In genomic region chr7:140403878-140404564, GRCh38 we compare ENCODE assay signal across 9 cellular contexts. TPM values are rescaled to one million over a fixed set of nuclear protein-coding genes. Genes with fewer than 3 reads are reported as not detected.
DNase-seq lines count a peak whose midpoint lies in the region; ATAC-seq and TF ChIP-seq lines count a peak whose summit lies in the region.
"Had no signal": no experiment of that assay in that cellular context is flagged by ENCODE, and none has a peak within 500 bp of the region (broad histone marks: within the 10 kb centered on the region; RNA-seq: fewer than 3 reads in every experiment).

Gene RAB19, plus strand, starts transcription at chr7:140404058. Its CDS starts 3,589 bp downstream, at chr7:140407647.

- H3K4me1 Mint-ChIP-seq in CD8-positive, alpha-beta T cell (ENCODE audit: low read depth): peaks cover 23% of the 10 kb centered on the region
- H3K4me1 Mint-ChIP-seq in osteocyte (ENCODE audit: unreplicated experiment): peaks cover 19% of the 10 kb centered on the region

- H3K27ac ChIP-seq in CD8-positive, alpha-beta T cell (ENCODE audit: low read depth, low read length): peak within 1 kb of the TSS; percentile 63
- H3K27ac ChIP-seq in MM.1S (ENCODE audit: low read length) (no peak within 1 kb of the TSS), SJCRH30 (no peak within 1 kb of the TSS)

- H3K36me3 ChIP-seq in CD8-positive, alpha-beta T cell (ENCODE audit: insufficient read depth, low read length): no peaks in the 10 kb centered on the region
- H3K36me3 ChIP-seq in MM.1S (replicated peaks; ENCODE audit: insufficient read depth, low read length): no peaks in the 10 kb centered on the region
- H3K36me3 ChIP-seq in SJCRH30: no peaks in the 10 kb centered on the region

- peak within 1 kb of the TSS; percentile 97 for H3K4me3 Mint-ChIP-seq in CD8-positive, alpha-beta T cell
- H3K4me3 Mint-ChIP-seq in osteocyte (ENCODE audit: unreplicated experiment): peak within 1 kb of the TSS; percentile 47

- POLR2A ChIA-PET in CD8-positive, alpha-beta T cell (lab: Charles Lee): interaction anchor here (0.6 to 1.6 kb wide), 3 partner anchors 27 to 227 kb away, joined by 3 to 4 read pairs (median 4); partner anchors contain the start of gene KDM7A

- CTCF ChIA-PET in CD8-positive, alpha-beta T cell (lab: Charles Lee): no interaction called here

- H3K4me1 ChIP-seq in CD8-positive, alpha-beta T cell (ENCODE audit: insufficient read depth, low read length): peaks cover 7% of the 10 kb centered on the region
- H3K4me1 ChIP-seq in MM.1S (ENCODE audit: low read length): no peaks in the 10 kb centered on the region
- H3K4me1 ChIP-seq in SJCRH30: 0 out of 2 replicates have a peak, but pooled peaks cover 2% of the 10 kb centered on the region

- no peaks in the 10 kb centered on the region for H3K9me3 Mint-ChIP-seq in CD8-positive, alpha-beta T cell
- no peaks in the 10 kb centered on the region for H3K9me3 Mint-ChIP-seq in osteocyte (ENCODE audit: unreplicated experiment)

- no peaks in the 10 kb centered on the region for H3K9me3 ChIP-seq in CD8-positive, alpha-beta T cell (ENCODE audit: low read length)
- H3K9me3 ChIP-seq in MM.1S (replicated peaks; ENCODE audit: insufficient read depth, low read length) (no peaks in the 10 kb centered on the region), SJCRH30 (replicated peaks) (no peaks in the 10 kb centered on the region)

- H3K27me3 ChIP-seq in CD8-positive, alpha-beta T cell (ENCODE audit: insufficient read depth, low read length): no peaks in the 10 kb centered on the region
- H3K27me3 ChIP-seq in MM.1S (replicated peaks; ENCODE audit: insufficient read depth, low read length) (peaks cover 35% of the 10 kb centered on the region), SJCRH30 (no peaks in the 10 kb centered on the region; the same call in 1 of the 2 replicates)

- TF ChIP-seq CTCF in CD8-positive, alpha-beta T cell (IDR thresholded peaks at IDR 0.05): no peak
- no peak for TF ChIP-seq CTCF in MM.1S (IDR thresholded peaks at IDR 0.05; ENCODE audit: low read length)
- TF ChIP-seq CTCF in epithelial cell of esophagus (IDR thresholded peaks at IDR 0.05; ENCODE audit: insufficient read depth, low read depth, low read length, missing control alignments): no peak
- no peak for TF ChIP-seq CTCF in osteocyte (IDR thresholded peaks at IDR 0.05)

- H3K36me3 Mint-ChIP-seq in CD8-positive, alpha-beta T cell: peaks cover 22% of the 10 kb centered on the region
- no peaks in the 10 kb centered on the region for H3K36me3 Mint-ChIP-seq in osteocyte (ENCODE audit: unreplicated experiment)

- no peaks in the 10 kb centered on the region for H3K27me3 Mint-ChIP-seq in CD8-positive, alpha-beta T cell (ENCODE audit: low read depth)
- H3K27me3 Mint-ChIP-seq in osteocyte (ENCODE audit: unreplicated experiment): peaks cover 19% of the 10 kb centered on the region

- peak within 1 kb of the TSS; percentile 53 for H3K4me2 ChIP-seq in MM.1S (ENCODE audit: low read depth, low read length)

- H2AFZ ChIP-seq in MM.1S (ENCODE audit: low read length): 0 out of 2 replicates have a peak within 1 kb of the TSS, but pooled peaks have one; percentile 5

- intact Hi-C loops in CD8-positive, alpha-beta T cell (cut with DNase I, micrococcal nuclease): loop anchor here (2.0 to 5.0 kb wide), 2 partner anchors 73 to 75 kb away; partner anchors contain the start of gene MKRN1 (in 2 of the 2)

- no peaks in the 10 kb centered on the region for H3F3A ChIP-seq in MM.1S (ENCODE audit: insufficient read depth, low read length)

- ATAC-seq in CD8-positive, alpha-beta T cell: peak; percentile 88

- no peaks in the 10 kb centered on the region for H4K20me1 ChIP-seq in MM.1S (ENCODE audit: insufficient read depth, low read length)

- H3K9me2 ChIP-seq in MM.1S (replicated peaks; ENCODE audit: insufficient read depth, low read length): no peaks in the 10 kb centered on the region

- H3K27ac Mint-ChIP-seq in CD8-positive, alpha-beta T cell: peak within 1 kb of the TSS; percentile 98
- no peak within 1 kb of the TSS for H3K27ac Mint-ChIP-seq in osteocyte (ENCODE audit: unreplicated experiment)

- H3K9ac ChIP-seq in MM.1S (ENCODE audit: low read length): no peak within 1 kb of the TSS

- peak within 1 kb of the TSS; percentile 65 for H3K4me3 ChIP-seq in CD8-positive, alpha-beta T cell (ENCODE audit: low read depth, low read length)
- H3K4me3 ChIP-seq in MM.1S (ENCODE audit: low read length): peak within 1 kb of the TSS; percentile 29; the same call in 1 of the 2 replicates
- peak within 1 kb of the TSS; percentile 59 for H3K4me3 ChIP-seq in epithelial cell of esophagus (ENCODE audit: low read length)
- no peak within 1 kb of the TSS for H3K4me3 ChIP-seq in SJCRH30

- peak; percentile 12 to 74 (median 49) for DNase-seq in CD8-positive, alpha-beta T cell
- DNase-seq in MM.1S: peak; percentile 57
- peak; percentile 73 for DNase-seq in activated CD8-positive, alpha-beta memory T cell treated with anti-CD3 and anti-CD28 coated beads for 24 hours
- DNase-seq in epithelial cell of esophagus (ENCODE audit: low read depth): peak; percentile 29
- no peak for DNase-seq in osteocyte (ENCODE audit: extremely low spot score, unreplicated experiment)
- no peak for DNase-seq in SJCRH30
- DNase-seq in OCI-M2 (lab: John Stamatoyannopoulos, UW; ENCODE audit: unreplicated experiment): no peak
- DNase-seq in NK-92 treated with Interleukin-12 subunit alpha and Interleukin-12 subunit beta, amount 100 ng/mL, for 24 hours (lab: John Stamatoyannopoulos, UW): no peak

- no peaks in the 10 kb centered on the region for H3K79me2 ChIP-seq in MM.1S (ENCODE audit: low read length)

RNA-seq across cellular contexts. Expression of gene RAB19, which starts in this region (rescaled TPM):
- 1 to 10 TPM; 1.9 to 4.2 TPM for total RNA-seq in CD8-positive, alpha-beta T cell
- total RNA-seq in osteocyte: not detected in 2 replicates
- total RNA-seq in SJCRH30 (2014; rRNA removed; shearing (Covaris generic)): not detected in 2 replicates
- total RNA-seq: glomerular endothelial cell had no signal

Comparison
In these comparisons a context has a peak if more than half of its experiments do, and no peak if none do; other contexts are left out.
1. DNase-seq: peak in CD8-positive, alpha-beta T cell (7 of 7), MM.1S (single experiment), activated CD8-positive, alpha-beta memory T cell treated with anti-CD3 and anti-CD28 coated beads for 24 hours (single experiment) and epithelial cell of esophagus (single experiment); none in osteocyte (single experiment), SJCRH30 (0 of 2), OCI-M2 (single experiment) and NK-92 treated with Interleukin-12 subunit alpha and Interleukin-12 subunit beta, amount 100 ng/mL, for 24 hours (single experiment).